Comparison of ENCODE assay signal across 23 cellular contexts in genomic region chr4:113504422-113504821, GRCh38.
DNase-seq lines count a peak whose midpoint lies in the region; FAIRE-seq and TF ChIP-seq lines count a peak whose summit lies in the region.
"Had no signal": no experiment of that assay in that cellular context is flagged by ENCODE, and none has a peak within 500 bp of the region (broad histone marks: within the 10 kb centered on the region; RNA-seq: fewer than 3 reads in every experiment).

No MANE protein-coding gene starts in this region.

- no peak overlapping the region for H3K4me2 ChIP-seq in neural cell (ENCODE audit: low read length)
- H3K4me2 ChIP-seq: A549; BLaER1 treated with 17β-estradiol and CSF1 and Interleukin-3, amounts not matched to agents 10 nM and 100 nM; KMS-11 had no signal

- peak overlapping the region; percentile 38 for H3K27ac ChIP-seq in neural cell (ENCODE audit: low read length)
- H3K27ac ChIP-seq: A549; BLaER1 treated with 17β-estradiol and CSF1 and Interleukin-3, amounts not matched to agents 10 nM and 100 nM; KMS-11; SJCRH30 had no signal

- DNase-seq in GM19239 (ENCODE audit: insufficient read length, low spot score) (no peak), NCI-H1436 treated with DMSO at 0.1 percent for 48 hours (lab: John Stamatoyannopoulos, UW) (peak; percentile 86), SK-MEL-5 (ENCODE audit: low read depth, low spot score) (peak; percentile 75), GF-D8 (lab: John Stamatoyannopoulos, UW) (no peak), mesenteric fat pad (ENCODE audit: low spot score) (no peak), NCI-H2196 treated with DMSO at 0.1 percent for 48 hours (lab: John Stamatoyannopoulos, UW; ENCODE audit: unreplicated experiment) (no peak)
- DNase-seq: AML-193; Caco-2; CD4-positive, alpha-beta memory T cell; GDM1; MM.1S; NCI-H1092; NCI-H1417 treated with DMSO at 0.1 percent for 48 hours; NCI-H2107; NCI-H2227 treated with DMSO at 0.1 percent for 48 hours; NCI-H774; NK-92 treated with Interleukin-12 subunit alpha and Interleukin-12 subunit beta, amount 100 ng/mL, for 24 hours; PC-3; SJCRH30 had no signal

- in situ Hi-C loops in SK-MEL-5 (cut with HindIII; ENCODE audit: low pct_unique_long_range_greater_than_20kb, low sequenced_read_pairs): no loop called here

- H3F3A ChIP-seq in neural cell (ENCODE audit: insufficient read depth, low read length, poor library complexity, severe bottlenecking): no peaks in the 10 kb centered on the region

- H3K4me3 ChIP-seq in neural cell (ENCODE audit: low read length): no peak overlapping the region
- H3K4me3 ChIP-seq: A549; BLaER1 treated with 17β-estradiol and CSF1 and Interleukin-3, amounts not matched to agents 10 nM and 100 nM; SJCRH30 had no signal

- H3K27me3 ChIP-seq in neural cell (ENCODE audit: insufficient read depth, low read depth, low read length): no peaks in the 10 kb centered on the region
- H3K27me3 ChIP-seq: BLaER1 treated with 17β-estradiol and CSF1 and Interleukin-3, amounts not matched to agents 10 nM and 100 nM; SJCRH30 had no signal

- no peaks in the 10 kb centered on the region for H3K9me2 ChIP-seq in neural cell (ENCODE audit: insufficient read depth, low read length)

- no peak for TF ChIP-seq RAD21 in neural cell (conservative IDR thresholded peaks at IDR 0.05)

- no peak for TF ChIP-seq CTCF in neural cell (IDR thresholded peaks at IDR 0.05; ENCODE audit: poor library complexity, severe bottlenecking)

- no peaks in the 10 kb centered on the region for H3K36me3 ChIP-seq in neural cell (ENCODE audit: insufficient read depth, low read length)

- H2AFZ ChIP-seq in neural cell (ENCODE audit: low read depth, low read length): no peak overlapping the region

- H3K79me2 ChIP-seq in neural cell (replicated peaks; ENCODE audit: insufficient read depth, low read length): no peaks in the 10 kb centered on the region

- FAIRE-seq in GM19239 (lab: Jason Lieb, UNC): peak; percentile 48
- FAIRE-seq: A549 had no signal

- TF ChIP-seq EP300 in neural cell (conservative IDR thresholded peaks at IDR 0.05; ENCODE audit: poor library complexity, severe bottlenecking): no peak

- no peaks in the 10 kb centered on the region for H3K9me3 ChIP-seq in neural cell (ENCODE audit: low read length)
- H3K9me3 ChIP-seq: A549; BLaER1 treated with 17β-estradiol and CSF1 and Interleukin-3, amounts not matched to agents 10 nM and 100 nM; Caco-2; SJCRH30 had no signal

- H3K9ac ChIP-seq in neural cell (ENCODE audit: low read length): no peak overlapping the region
- H3K9ac ChIP-seq: BLaER1 treated with 17β-estradiol and CSF1 and Interleukin-3, amounts not matched to agents 10 nM and 100 nM; KMS-11 had no signal

- no peaks in the 10 kb centered on the region for H4K20me1 ChIP-seq in neural cell (ENCODE audit: insufficient read depth)
- H4K20me1 ChIP-seq: BLaER1 treated with 17β-estradiol and CSF1 and Interleukin-3, amounts not matched to agents 10 nM and 100 nM had no signal

TF ChIP-seq in neural cell, 6 proteins besides CTCF, POLR2A, EP300 and RAD21:
- no peak for TF ChIP-seq TAF1 (IDR thresholded peaks at IDR 0.05; ENCODE audit: low read depth)
- TF ChIP-seq EZH2 (IDR thresholded peaks at IDR 0.05; ENCODE audit: borderline replicate concordance, insufficient read depth, low read length, poor library complexity, severe bottlenecking): no peak
- no peak for TF ChIP-seq MXI1 (conservative IDR thresholded peaks at IDR 0.05; ENCODE audit: poor library complexity, severe bottlenecking)
- TF ChIP-seq SMC3 (conservative IDR thresholded peaks at IDR 0.05; ENCODE audit: poor library complexity): no peak
- TF ChIP-seq POLR2AphosphoS5 (IDR thresholded peaks at IDR 0.05): no peak

Comparison
In these comparisons a context has a peak if more than half of its experiments do, and no peak if none do; other contexts are left out.
1. DNase-seq: peak in NCI-H1436 treated with DMSO at 0.1 percent for 48 hours (single experiment) and SK-MEL-5 (single experiment); none in GM19239 (single experiment), GF-D8 (single experiment), mesenteric fat pad (single experiment) and NCI-H2196 treated with DMSO at 0.1 percent for 48 hours (single experiment).